1 cellular context compared by ENCODE assay signal in the genomic region with DNA sequence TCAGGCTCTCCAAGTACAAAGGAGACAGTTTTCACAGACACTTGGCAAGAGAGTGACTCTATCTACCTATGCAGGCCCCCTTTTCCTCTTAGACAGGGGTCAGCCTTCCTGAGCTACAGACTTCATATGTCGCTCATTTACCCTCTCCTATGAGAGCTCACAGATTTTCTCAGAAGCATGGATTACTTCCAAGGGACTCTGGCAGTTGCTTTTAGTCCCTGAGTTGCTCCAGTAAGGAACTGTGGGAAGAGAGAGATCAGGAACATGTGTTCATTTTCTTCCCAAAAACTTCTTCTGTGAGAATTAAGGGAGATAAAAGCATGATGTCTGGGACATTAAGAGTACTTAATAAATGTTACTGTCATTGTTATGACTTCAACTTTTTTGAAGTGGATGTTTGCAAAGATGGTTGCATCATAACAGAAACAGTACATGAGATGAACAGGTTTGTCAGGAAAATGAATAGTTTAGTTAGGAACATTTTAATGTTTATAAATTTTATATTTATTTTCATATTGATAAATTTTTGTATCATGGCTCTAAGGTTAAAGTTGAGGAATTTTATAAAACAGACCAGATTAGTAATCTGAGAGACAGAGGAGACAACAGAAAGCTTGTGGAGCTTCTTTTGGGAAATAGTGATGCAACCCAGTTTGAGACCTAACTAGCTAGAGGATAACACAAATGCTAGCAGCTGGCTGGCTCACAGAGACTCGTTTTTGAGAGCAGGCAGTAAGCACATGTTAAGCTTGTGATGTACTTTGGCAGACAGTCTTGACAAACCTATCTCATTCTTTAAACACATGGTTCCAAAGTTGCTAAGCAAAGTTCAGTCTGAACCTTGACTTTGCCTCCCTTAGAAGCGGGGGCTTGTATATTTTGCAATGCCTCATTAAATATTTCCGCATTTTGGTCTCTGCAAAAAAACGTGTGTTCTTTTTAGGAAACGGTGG.
TF ChIP-seq lines count a peak whose summit lies in the region.

No MANE protein-coding gene starts in this region.

TF ChIP-seq in HepG2, 621 proteins besides CTCF, POLR2A, EP300 and RAD21 (continued from another document and continues in another):
- TF ChIP-seq, protein P1, sequence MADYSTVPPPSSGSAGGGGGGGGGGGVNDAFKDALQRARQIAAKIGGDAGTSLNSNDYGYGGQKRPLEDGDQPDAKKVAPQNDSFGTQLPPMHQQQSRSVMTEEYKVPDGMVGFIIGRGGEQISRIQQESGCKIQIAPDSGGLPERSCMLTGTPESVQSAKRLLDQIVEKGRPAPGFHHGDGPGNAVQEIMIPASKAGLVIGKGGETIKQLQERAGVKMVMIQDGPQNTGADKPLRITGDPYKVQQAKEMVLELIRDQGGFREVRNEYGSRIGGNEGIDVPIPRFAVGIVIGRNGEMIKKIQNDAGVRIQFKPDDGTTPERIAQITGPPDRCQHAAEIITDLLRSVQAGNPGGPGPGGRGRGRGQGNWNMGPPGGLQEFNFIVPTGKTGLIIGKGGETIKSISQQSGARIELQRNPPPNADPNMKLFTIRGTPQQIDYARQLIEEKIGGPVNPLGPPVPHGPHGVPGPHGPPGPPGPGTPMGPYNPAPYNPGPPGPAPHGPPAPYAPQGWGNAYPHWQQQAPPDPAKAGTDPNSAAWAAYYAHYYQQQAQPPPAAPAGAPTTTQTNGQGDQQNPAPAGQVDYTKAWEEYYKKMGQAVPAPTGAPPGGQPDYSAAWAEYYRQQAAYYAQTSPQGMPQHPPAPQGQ (CRISPR knock-in tag; IDR thresholded peaks at IDR 0.05; ENCODE audit: borderline replicate concordance), result no peak
- TF ChIP-seq ZNF672 (CRISPR knock-in tag; IDR thresholded peaks at IDR 0.05) (no peak), ZBTB20 (CRISPR knock-in tag; IDR thresholded peaks at IDR 0.05; ENCODE audit: borderline replicate concordance, low read depth) (peak; percentile 88; the same call in 1 of the 2 replicates), SIX1 (CRISPR knock-in tag; IDR thresholded peaks at IDR 0.05; ENCODE audit: borderline replicate concordance) (peak; percentile 63; the same call in 1 of the 2 replicates), MBD4 (IDR thresholded peaks at IDR 0.05; ENCODE audit: borderline replicate concordance, low read length) (no peak), STAT5B (CRISPR knock-in tag; IDR thresholded peaks at IDR 0.05) (no peak), IKZF1 (IDR thresholded peaks at IDR 0.05) (no peak), TAF15 (IDR thresholded peaks at IDR 0.05; ENCODE audit: low read depth, low read length, poor library complexity, severe bottlenecking) (no peak), NR2F2 (IDR thresholded peaks at IDR 0.05; ENCODE audit: borderline replicate concordance, low read depth) (peak; percentile 73), ZNF83 (CRISPR knock-in tag; IDR thresholded peaks at IDR 0.05; ENCODE audit: borderline replicate concordance) (no peak), ZNF775 (CRISPR knock-in tag; IDR thresholded peaks at IDR 0.05; ENCODE audit: borderline replicate concordance) (no peak), ZNF891 (CRISPR knock-in tag; IDR thresholded peaks at IDR 0.05) (no peak), PCBP2 (optimal IDR thresholded peaks at IDR 0.05; ENCODE audit: low read depth, low read length, poor library complexity, severe bottlenecking) (no peak), RBM22 (optimal IDR thresholded peaks at IDR 0.05; ENCODE audit: low read length) (no peak), NFYB (CRISPR knock-in tag; IDR thresholded peaks at IDR 0.05) (no peak), PCBP1 (IDR thresholded peaks at IDR 0.05; ENCODE audit: borderline replicate concordance, low read depth, low read length) (no peak), ESRRA (CRISPR knock-in tag; IDR thresholded peaks at IDR 0.05; ENCODE audit: low read depth) (peak; percentile 78), ZNF781 (CRISPR knock-in tag; IDR thresholded peaks at IDR 0.05; ENCODE audit: borderline replicate concordance, not compliant biosample characterization) (peak; percentile 35), MYC (CRISPR knock-in tag; IDR thresholded peaks at IDR 0.05; ENCODE audit: borderline replicate concordance) (peak; percentile 88), TP53 (CRISPR knock-in tag; conservative IDR thresholded peaks at IDR 0.05) (peak; percentile 69; the same call in 1 of the 2 replicates), ONECUT2 (CRISPR knock-in tag; IDR thresholded peaks at IDR 0.05) (peak; percentile 60), ZNF598 (CRISPR knock-in tag; IDR thresholded peaks at IDR 0.05; ENCODE audit: borderline replicate concordance) (no peak), HOXD1 (CRISPR knock-in tag; IDR thresholded peaks at IDR 0.05) (peak; percentile 68; the same call in 1 of the 2 replicates), ZNF335 (CRISPR knock-in tag; IDR thresholded peaks at IDR 0.05) (no peak), KDM1A (CRISPR knock-in tag; IDR thresholded peaks at IDR 0.05) (no peak; the same call in 1 of the 2 replicates)
- TF ChIP-seq, protein P2, sequence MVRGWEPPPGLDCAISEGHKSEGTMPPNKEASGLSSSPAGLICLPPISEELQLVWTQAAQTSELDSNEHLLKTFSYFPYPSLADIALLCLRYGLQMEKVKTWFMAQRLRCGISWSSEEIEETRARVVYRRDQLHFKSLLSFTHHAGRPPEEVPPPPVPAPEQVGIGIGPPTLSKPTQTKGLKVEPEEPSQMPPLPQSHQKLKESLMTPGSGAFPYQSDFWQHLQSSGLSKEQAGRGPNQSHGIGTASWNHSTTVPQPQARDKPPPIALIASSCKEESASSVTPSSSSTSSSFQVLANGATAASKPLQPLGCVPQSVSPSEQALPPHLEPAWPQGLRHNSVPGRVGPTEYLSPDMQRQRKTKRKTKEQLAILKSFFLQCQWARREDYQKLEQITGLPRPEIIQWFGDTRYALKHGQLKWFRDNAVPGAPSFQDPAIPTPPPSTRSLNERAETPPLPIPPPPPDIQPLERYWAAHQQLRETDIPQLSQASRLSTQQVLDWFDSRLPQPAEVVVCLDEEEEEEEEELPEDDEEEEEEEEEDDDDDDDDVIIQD (CRISPR knock-in tag; IDR thresholded peaks at IDR 0.05; ENCODE audit: low read depth), result peak; percentile 98
- TF ChIP-seq, protein P3, sequence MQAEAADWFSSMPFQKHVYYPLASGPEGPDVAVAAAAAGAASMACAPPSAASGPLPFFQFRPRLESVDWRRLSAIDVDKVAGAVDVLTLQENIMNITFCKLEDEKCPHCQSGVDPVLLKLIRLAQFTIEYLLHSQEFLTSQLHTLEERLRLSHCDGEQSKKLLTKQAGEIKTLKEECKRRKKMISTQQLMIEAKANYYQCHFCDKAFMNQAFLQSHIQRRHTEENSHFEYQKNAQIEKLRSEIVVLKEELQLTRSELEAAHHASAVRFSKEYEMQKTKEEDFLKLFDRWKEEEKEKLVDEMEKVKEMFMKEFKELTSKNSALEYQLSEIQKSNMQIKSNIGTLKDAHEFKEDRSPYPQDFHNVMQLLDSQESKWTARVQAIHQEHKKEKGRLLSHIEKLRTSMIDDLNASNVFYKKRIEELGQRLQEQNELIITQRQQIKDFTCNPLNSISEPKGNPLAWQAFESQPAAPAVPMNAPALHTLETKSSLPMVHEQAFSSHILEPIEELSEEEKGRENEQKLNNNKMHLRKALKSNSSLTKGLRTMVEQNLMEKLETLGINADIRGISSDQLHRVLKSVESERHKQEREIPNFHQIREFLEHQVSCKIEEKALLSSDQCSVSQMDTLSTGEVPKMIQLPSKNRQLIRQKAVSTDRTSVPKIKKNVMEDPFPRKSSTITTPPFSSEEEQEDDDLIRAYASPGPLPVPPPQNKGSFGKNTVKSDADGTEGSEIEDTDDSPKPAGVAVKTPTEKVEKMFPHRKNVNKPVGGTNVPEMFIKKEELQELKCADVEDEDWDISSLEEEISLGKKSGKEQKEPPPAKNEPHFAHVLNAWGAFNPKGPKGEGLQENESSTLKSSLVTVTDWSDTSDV (CRISPR knock-in tag; IDR thresholded peaks at IDR 0.05), result no peak
- TF ChIP-seq, protein P4, sequence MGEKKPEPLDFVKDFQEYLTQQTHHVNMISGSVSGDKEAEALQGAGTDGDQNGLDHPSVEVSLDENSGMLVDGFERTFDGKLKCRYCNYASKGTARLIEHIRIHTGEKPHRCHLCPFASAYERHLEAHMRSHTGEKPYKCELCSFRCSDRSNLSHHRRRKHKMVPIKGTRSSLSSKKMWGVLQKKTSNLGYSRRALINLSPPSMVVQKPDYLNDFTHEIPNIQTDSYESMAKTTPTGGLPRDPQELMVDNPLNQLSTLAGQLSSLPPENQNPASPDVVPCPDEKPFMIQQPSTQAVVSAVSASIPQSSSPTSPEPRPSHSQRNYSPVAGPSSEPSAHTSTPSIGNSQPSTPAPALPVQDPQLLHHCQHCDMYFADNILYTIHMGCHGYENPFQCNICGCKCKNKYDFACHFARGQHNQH (CRISPR knock-in tag; IDR thresholded peaks at IDR 0.05), result peak; percentile 90
- TF ChIP-seq, protein P5, sequence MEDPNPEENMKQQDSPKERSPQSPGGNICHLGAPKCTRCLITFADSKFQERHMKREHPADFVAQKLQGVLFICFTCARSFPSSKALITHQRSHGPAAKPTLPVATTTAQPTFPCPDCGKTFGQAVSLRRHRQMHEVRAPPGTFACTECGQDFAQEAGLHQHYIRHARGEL (CRISPR knock-in tag; IDR thresholded peaks at IDR 0.05), result no peak
- TF ChIP-seq, protein P6, sequence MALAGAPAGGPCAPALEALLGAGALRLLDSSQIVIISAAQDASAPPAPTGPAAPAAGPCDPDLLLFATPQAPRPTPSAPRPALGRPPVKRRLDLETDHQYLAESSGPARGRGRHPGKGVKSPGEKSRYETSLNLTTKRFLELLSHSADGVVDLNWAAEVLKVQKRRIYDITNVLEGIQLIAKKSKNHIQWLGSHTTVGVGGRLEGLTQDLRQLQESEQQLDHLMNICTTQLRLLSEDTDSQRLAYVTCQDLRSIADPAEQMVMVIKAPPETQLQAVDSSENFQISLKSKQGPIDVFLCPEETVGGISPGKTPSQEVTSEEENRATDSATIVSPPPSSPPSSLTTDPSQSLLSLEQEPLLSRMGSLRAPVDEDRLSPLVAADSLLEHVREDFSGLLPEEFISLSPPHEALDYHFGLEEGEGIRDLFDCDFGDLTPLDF (CRISPR knock-in tag; IDR thresholded peaks at IDR 0.05), result peak; percentile 58; the same call in 1 of the 2 replicates
- TF ChIP-seq, protein P7, sequence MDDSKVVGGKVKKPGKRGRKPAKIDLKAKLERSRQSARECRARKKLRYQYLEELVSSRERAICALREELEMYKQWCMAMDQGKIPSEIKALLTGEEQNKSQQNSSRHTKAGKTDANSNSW (CRISPR knock-in tag; IDR thresholded peaks at IDR 0.05; ENCODE audit: borderline replicate concordance), result no peak
- TF ChIP-seq, protein P8, sequence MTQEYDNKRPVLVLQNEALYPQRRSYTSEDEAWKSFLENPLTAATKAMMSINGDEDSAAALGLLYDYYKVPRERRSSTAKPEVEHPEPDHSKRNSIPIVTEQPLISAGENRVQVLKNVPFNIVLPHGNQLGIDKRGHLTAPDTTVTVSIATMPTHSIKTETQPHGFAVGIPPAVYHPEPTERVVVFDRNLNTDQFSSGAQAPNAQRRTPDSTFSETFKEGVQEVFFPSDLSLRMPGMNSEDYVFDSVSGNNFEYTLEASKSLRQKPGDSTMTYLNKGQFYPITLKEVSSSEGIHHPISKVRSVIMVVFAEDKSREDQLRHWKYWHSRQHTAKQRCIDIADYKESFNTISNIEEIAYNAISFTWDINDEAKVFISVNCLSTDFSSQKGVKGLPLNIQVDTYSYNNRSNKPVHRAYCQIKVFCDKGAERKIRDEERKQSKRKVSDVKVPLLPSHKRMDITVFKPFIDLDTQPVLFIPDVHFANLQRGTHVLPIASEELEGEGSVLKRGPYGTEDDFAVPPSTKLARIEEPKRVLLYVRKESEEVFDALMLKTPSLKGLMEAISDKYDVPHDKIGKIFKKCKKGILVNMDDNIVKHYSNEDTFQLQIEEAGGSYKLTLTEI (CRISPR knock-in tag; conservative IDR thresholded peaks at IDR 0.05), result no peak
- TF ChIP-seq, protein P9, sequence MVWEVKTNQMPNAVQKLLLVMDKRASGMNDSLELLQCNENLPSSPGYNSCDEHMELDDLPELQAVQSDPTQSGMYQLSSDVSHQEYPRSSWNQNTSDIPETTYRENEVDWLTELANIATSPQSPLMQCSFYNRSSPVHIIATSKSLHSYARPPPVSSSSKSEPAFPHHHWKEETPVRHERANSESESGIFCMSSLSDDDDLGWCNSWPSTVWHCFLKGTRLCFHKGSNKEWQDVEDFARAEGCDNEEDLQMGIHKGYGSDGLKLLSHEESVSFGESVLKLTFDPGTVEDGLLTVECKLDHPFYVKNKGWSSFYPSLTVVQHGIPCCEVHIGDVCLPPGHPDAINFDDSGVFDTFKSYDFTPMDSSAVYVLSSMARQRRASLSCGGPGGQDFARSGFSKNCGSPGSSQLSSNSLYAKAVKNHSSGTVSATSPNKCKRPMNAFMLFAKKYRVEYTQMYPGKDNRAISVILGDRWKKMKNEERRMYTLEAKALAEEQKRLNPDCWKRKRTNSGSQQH (CRISPR knock-in tag; IDR thresholded peaks at IDR 0.05; ENCODE audit: low read depth), result peak; percentile 44; the same call in 1 of the 2 replicates
- TF ChIP-seq, protein P10, sequence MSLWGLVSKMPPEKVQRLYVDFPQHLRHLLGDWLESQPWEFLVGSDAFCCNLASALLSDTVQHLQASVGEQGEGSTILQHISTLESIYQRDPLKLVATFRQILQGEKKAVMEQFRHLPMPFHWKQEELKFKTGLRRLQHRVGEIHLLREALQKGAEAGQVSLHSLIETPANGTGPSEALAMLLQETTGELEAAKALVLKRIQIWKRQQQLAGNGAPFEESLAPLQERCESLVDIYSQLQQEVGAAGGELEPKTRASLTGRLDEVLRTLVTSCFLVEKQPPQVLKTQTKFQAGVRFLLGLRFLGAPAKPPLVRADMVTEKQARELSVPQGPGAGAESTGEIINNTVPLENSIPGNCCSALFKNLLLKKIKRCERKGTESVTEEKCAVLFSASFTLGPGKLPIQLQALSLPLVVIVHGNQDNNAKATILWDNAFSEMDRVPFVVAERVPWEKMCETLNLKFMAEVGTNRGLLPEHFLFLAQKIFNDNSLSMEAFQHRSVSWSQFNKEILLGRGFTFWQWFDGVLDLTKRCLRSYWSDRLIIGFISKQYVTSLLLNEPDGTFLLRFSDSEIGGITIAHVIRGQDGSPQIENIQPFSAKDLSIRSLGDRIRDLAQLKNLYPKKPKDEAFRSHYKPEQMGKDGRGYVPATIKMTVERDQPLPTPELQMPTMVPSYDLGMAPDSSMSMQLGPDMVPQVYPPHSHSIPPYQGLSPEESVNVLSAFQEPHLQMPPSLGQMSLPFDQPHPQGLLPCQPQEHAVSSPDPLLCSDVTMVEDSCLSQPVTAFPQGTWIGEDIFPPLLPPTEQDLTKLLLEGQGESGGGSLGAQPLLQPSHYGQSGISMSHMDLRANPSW (CRISPR knock-in tag; IDR thresholded peaks at IDR 0.05; ENCODE audit: borderline replicate concordance), result peak; percentile 90
- TF ChIP-seq, protein P11, sequence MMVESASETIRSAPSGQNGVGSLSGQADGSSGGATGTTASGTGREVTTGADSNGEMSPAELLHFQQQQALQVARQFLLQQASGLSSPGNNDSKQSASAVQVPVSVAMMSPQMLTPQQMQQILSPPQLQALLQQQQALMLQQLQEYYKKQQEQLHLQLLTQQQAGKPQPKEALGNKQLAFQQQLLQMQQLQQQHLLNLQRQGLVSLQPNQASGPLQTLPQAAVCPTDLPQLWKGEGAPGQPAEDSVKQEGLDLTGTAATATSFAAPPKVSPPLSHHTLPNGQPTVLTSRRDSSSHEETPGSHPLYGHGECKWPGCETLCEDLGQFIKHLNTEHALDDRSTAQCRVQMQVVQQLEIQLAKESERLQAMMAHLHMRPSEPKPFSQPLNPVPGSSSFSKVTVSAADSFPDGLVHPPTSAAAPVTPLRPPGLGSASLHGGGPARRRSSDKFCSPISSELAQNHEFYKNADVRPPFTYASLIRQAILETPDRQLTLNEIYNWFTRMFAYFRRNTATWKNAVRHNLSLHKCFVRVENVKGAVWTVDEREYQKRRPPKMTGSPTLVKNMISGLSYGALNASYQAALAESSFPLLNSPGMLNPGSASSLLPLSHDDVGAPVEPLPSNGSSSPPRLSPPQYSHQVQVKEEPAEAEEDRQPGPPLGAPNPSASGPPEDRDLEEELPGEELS (CRISPR knock-in tag; IDR thresholded peaks at IDR 0.05), result peak; percentile 87
